In genomic region chr17:18981385-18981641, GRCh38 we compare ENCODE assay signal across 23 cellular contexts. TPM values are rescaled to one million over a fixed set of nuclear protein-coding genes. Genes with fewer than 3 reads are reported as not detected.
DNase-seq lines count a peak whose midpoint lies in the region; ATAC-seq and TF ChIP-seq lines count a peak whose summit lies in the region.
"Had no signal": no experiment of that assay in that cellular context is flagged by ENCODE, and none has a peak within 500 bp of the region (broad histone marks: within the 10 kb centered on the region; RNA-seq: fewer than 3 reads in every experiment).

No MANE protein-coding gene starts in this region.

- TF ChIP-seq EP300 in SK-N-SH (IDR thresholded peaks at IDR 0.05; ENCODE audit: borderline replicate concordance in 1 of 2, low read depth in 1 of 2, low read length in 1 of 2): no peak

- 95% methylated on average over 4 of the region's 4 CpGs for WGBS in SK-N-SH (ENCODE audit: low lambda C conversion rate)

- H3K9me3 ChIP-seq in SK-N-SH: no peaks in the 10 kb centered on the region
- H3K9me3 ChIP-seq: adrenal gland; BLaER1 treated with 17β-estradiol and CSF1 and Interleukin-3, amounts not matched to agents 10 nM and 100 nM; left ventricle myocardium inferior; upper lobe of right lung had no signal

- no peaks in the 10 kb centered on the region for H3K27me3 ChIP-seq in SK-N-SH (ENCODE audit: insufficient read depth)
- H3K27me3 ChIP-seq: adrenal gland, upper lobe of right lung had no signal

- POLR2A ChIA-PET in SK-N-SH (lab: Yijun Ruan, JAX): no interaction called here

- H3K4me2 ChIP-seq in SK-N-SH: no peak overlapping the region; the same call in 1 of the 2 replicates

- H2AFZ ChIP-seq in SK-N-SH (ENCODE audit: low read depth): no peak overlapping the region
- H2AFZ ChIP-seq: parathyroid adenoma had no signal

- no peaks in the 10 kb centered on the region for H3F3A ChIP-seq in SK-N-SH (replicated peaks; ENCODE audit: insufficient read depth)

- peaks cover 0 to 11% of the 10 kb centered on the region in 2 experiments; a peak in 3 of 4 replicates for H3K4me1 ChIP-seq in SK-N-SH (ENCODE audit: control insufficient read depth in 1 of 2, insufficient read depth in 2 of 2, low read depth in 1 of 2, low read length in 1 of 2)
- H3K4me1 ChIP-seq: adrenal gland, left ventricle myocardium inferior, parathyroid adenoma, upper lobe of right lung had no signal

- H3K9me2 ChIP-seq in SK-N-SH: no peaks in the 10 kb centered on the region

- no peak for ATAC-seq in SK-N-SH treated with all-trans-retinoic acid at 6 μM for 48 hours
- ATAC-seq: upper lobe of right lung had no signal

- peak overlapping the region; percentile 71 for H3K9ac ChIP-seq in SK-N-SH
- H3K9ac ChIP-seq: parathyroid adenoma had no signal

- no peaks in the 10 kb centered on the region for H3K9me3 Mint-ChIP-seq in neural crest cell
- H3K9me3 Mint-ChIP-seq: activated CD4-positive, alpha-beta T cell treated with anti-CD3 and anti-CD28 coated beads, Interleukin-2, amount 10 ng/mL, durations not matched to agents 24 days and 14 days had no signal

- H3K4me3 Mint-ChIP-seq in neural crest cell: no peak overlapping the region
- H3K4me3 Mint-ChIP-seq: activated CD4-positive, alpha-beta T cell treated with anti-CD3 and anti-CD28 coated beads, Interleukin-2, amount 10 ng/mL, durations not matched to agents 24 days and 14 days had no signal

- no peak for DNase-seq in SK-N-SH
- no peak for DNase-seq in epithelial cell of prostate (ENCODE audit: low read depth, low spot score)
- no peak for DNase-seq in neural crest cell (ENCODE audit: low read depth, low spot score)
- DNase-seq in NAMALWA (ENCODE audit: low spot score): no peak
- DNase-seq in activated effector memory CD4-positive, alpha-beta T cell treated with anti-CD3 and anti-CD28 coated beads, Interleukin-2, amount 50 U/mL, for 16 hours: no peak
- DNase-seq in NCI-H2171 (lab: John Stamatoyannopoulos, UW): no peak
- no peak for DNase-seq in NCI-H526 treated with DMSO at 0.1 percent for 48 hours (lab: John Stamatoyannopoulos, UW)
- DNase-seq: activated CD4-positive, alpha-beta T cell treated with anti-CD3 and anti-CD28 coated beads, Interleukin-2, amount 10 ng/mL, durations not matched to agents 24 days and 14 days; activated effector memory CD4-positive, alpha-beta T cell treated with Interleukin-2 at 50 U/mL for 16 hours; caudate nucleus; effector CD4-positive, alpha-beta T cell; GDM1; left ventricle myocardium inferior; NCI-H1930; stimulated activated CD4-positive, alpha-beta T cell treated with anti-CD3 and anti-CD28 coated beads, Interleukin-2, amount 100 ng/mL, for 24 hours; stimulated activated naive CD8-positive, alpha-beta T cell treated with anti-CD3 and anti-CD28 coated beads, Interleukin-15, Interleukin-2, amounts not matched to agents 100 U/mL and 50 U/mL, for 24 hours; upper lobe of right lung had no signal

- H3K27ac ChIP-seq in SK-N-SH (ENCODE audit: low read depth in 2 of 2, low read length in 1 of 2) (peak overlapping the region in 1 of 2 experiments; percentile 63; a peak in 1 of 4 replicates), epithelial cell of prostate (peak overlapping the region; percentile 55)
- H3K27ac ChIP-seq: adrenal gland, left ventricle myocardium inferior, parathyroid adenoma, upper lobe of right lung had no signal

- peak overlapping the region; percentile 50 for H3K27ac Mint-ChIP-seq in neural crest cell (ENCODE audit: unreplicated experiment)
- H3K27ac Mint-ChIP-seq: activated CD4-positive, alpha-beta T cell treated with anti-CD3 and anti-CD28 coated beads, Interleukin-2, amount 10 ng/mL, durations not matched to agents 24 days and 14 days had no signal

- H4K20me1 ChIP-seq in SK-N-SH (ENCODE audit: insufficient read depth): no peaks in the 10 kb centered on the region

- H3K36me3 ChIP-seq in SK-N-SH (replicated peaks in 1 of 2; ENCODE audit: control insufficient read depth in 1 of 2, insufficient read depth in 2 of 2, low read length in 1 of 2): peaks cover 0 to 20% of the 10 kb centered on the region in 2 experiments
- H3K36me3 ChIP-seq: adrenal gland, left ventricle myocardium inferior had no signal

- CTCF ChIA-PET in SK-N-SH (lab: Yijun Ruan, JAX): interaction anchor here (2.5 kb wide), 1 partner anchor 21 kb away, joined by 17 read pairs; no protein-coding TSS in a partner anchor

- no peak overlapping the region for H3K4me3 ChIP-seq in SK-N-SH (ENCODE audit: low read depth in 2 of 2, low read length in 1 of 2)
- H3K4me3 ChIP-seq: adrenal gland; BLaER1 treated with 17β-estradiol and CSF1 and Interleukin-3, amounts not matched to agents 10 nM and 100 nM; left ventricle myocardium inferior; upper lobe of right lung had no signal

- H3K27me3 Mint-ChIP-seq in neural crest cell (ENCODE audit: low read depth): no peaks in the 10 kb centered on the region
- H3K27me3 Mint-ChIP-seq: activated CD4-positive, alpha-beta T cell treated with anti-CD3 and anti-CD28 coated beads, Interleukin-2, amount 10 ng/mL, durations not matched to agents 24 days and 14 days had no signal

- no peaks in the 10 kb centered on the region for H3K36me3 Mint-ChIP-seq in neural crest cell (ENCODE audit: low read depth)

- TF ChIP-seq CTCF in SK-N-SH (IDR thresholded peaks at IDR 0.05) (no peak), neural crest cell (conservative IDR thresholded peaks at IDR 0.05) (no peak)

- H3K79me2 ChIP-seq in SK-N-SH (ENCODE audit: insufficient read depth): no peaks in the 10 kb centered on the region
- H3K79me2 ChIP-seq: parathyroid adenoma had no signal

- H3K4me1 Mint-ChIP-seq in neural crest cell: peaks cover 7% of the 10 kb centered on the region
- H3K4me1 Mint-ChIP-seq: activated CD4-positive, alpha-beta T cell treated with anti-CD3 and anti-CD28 coated beads, Interleukin-2, amount 10 ng/mL, durations not matched to agents 24 days and 14 days had no signal

- no peak for TF ChIP-seq RAD21 in SK-N-SH (IDR thresholded peaks at IDR 0.05; ENCODE audit: low read length)

TF ChIP-seq in SK-N-SH, 30 proteins besides CTCF, POLR2A, EP300 and RAD21 (continues in another document):
- no peak for TF ChIP-seq FOSL2 (IDR thresholded peaks at IDR 0.05; ENCODE audit: borderline replicate concordance, low read depth)
- no peak for TF ChIP-seq RCOR1 (IDR thresholded peaks at IDR 0.05; ENCODE audit: low read length)
- no peak for TF ChIP-seq TCF12 (IDR thresholded peaks at IDR 0.05)
- TF ChIP-seq GABPA (IDR thresholded peaks at IDR 0.05; ENCODE audit: low read depth): no peak
- no peak for TF ChIP-seq YY1 (IDR thresholded peaks at IDR 0.05; ENCODE audit: low read depth)
- TF ChIP-seq MAX (IDR thresholded peaks at IDR 0.05; ENCODE audit: low read depth): no peak
- TF ChIP-seq ZBTB33 (IDR thresholded peaks at IDR 0.05; ENCODE audit: borderline replicate concordance, low read depth): no peak

TF ChIP-seq in SK-N-SH treated with all-trans-retinoic acid at 6 μM for 48 hours, 23 proteins besides CTCF, POLR2A, EP300 and RAD21:
- TF ChIP-seq TOX (CRISPR knock-in tag; IDR thresholded peaks at IDR 0.05; ENCODE audit: borderline replicate concordance) (no peak), OSR1 (CRISPR knock-in tag; IDR thresholded peaks at IDR 0.05) (no peak), ARNTL (CRISPR knock-in tag; IDR thresholded peaks at IDR 0.05; ENCODE audit: borderline replicate concordance, low read depth) (no peak), ZFP3 (CRISPR knock-in tag; IDR thresholded peaks at IDR 0.05) (no peak), ESRRG (CRISPR knock-in tag; IDR thresholded peaks at IDR 0.05) (no peak)
TF ChIP-seq in SK-N-SH treated with all-trans-retinoic acid at 6 μM for 48 hours: peak in this region for 0.

RNA-seq across cellular contexts. Expression of gene FAM83G, which starts 23.3 kb away (rescaled TPM):
- polyA plus RNA-seq in SK-N-SH (2012; rRNA removed): 6.4 and 6.5 TPM in 2 replicates
- polyA plus RNA-seq in SK-N-SH (2012; cell fraction: cytosol; rRNA removed): 2.2 and 3.8 TPM in 2 replicates
- polyA plus RNA-seq in SK-N-SH (2012; cell fraction: nucleus; rRNA removed): 13.1 and 14.0 TPM in 2 replicates
- total RNA-seq in neural crest cell: 1.3 and 1.8 TPM in 2 replicates

RNA-seq across cellular contexts. Expression of gene SLC5A10, which starts 29.3 kb away (rescaled TPM):
- not detected in 2 replicates for polyA plus RNA-seq in SK-N-SH (2012; rRNA removed)
- polyA plus RNA-seq in SK-N-SH (2012; cell fraction: cytosol; rRNA removed): not detected in 2 replicates
- polyA plus RNA-seq in SK-N-SH (2012; cell fraction: nucleus; rRNA removed): 0.01 TPM in 2 replicates
- total RNA-seq in neural crest cell: not detected in 2 replicates
- total RNA-seq: activated CD4-positive, alpha-beta T cell treated with anti-CD3 and anti-CD28 coated beads, Interleukin-2, amount 10 ng/mL, durations not matched to agents 24 days and 14 days; left ventricle myocardium inferior; myocyte; NCI-H460; upper lobe of right lung had no signal
